In the genomic region with DNA sequence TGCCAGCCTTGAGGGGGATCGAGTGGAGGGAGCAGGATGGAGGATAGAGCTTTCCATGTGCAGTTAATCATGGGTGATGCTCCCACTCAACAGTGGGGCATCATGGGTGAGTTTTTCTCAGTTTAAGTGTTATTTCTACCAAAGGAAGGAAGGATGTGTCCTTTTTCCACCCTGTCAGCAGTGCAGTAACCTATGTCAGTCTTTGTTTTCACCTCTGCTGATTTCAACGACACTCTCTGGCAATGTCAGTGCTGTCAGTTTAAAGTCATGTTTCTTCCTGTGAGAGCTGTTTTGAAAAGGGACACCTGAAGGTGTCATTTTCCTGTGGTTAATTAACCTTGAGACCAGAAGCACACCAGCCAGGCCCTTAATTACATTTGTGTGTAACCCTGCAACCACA, we compare ENCODE assay signal across 14 cellular contexts.
DNase-seq lines count a peak whose midpoint lies in the region; ATAC-seq lines count a peak whose summit lies in the region.
"Had no signal": no experiment of that assay in that cellular context is flagged by ENCODE, and none has a peak within 500 bp of the region (broad histone marks: within the 10 kb centered on the region; RNA-seq: fewer than 3 reads in every experiment).

No MANE protein-coding gene starts in this region.

- H3K4ac ChIP-seq in mesendoderm (ENCODE audit: low read depth, low read length): no peak overlapping the region

- no peaks in the 10 kb centered on the region for H3K9me3 ChIP-seq in BLaER1
- H3K9me3 ChIP-seq: HAP-1, SJCRH30 had no signal

- in situ Hi-C loops in G401 (cut with HindIII; ENCODE audit: low sequenced_read_pairs): no loop called here

- DNase-seq in G401 (ENCODE audit: low spot score) (peak; percentile 51), NCI-H748 treated with DMSO at 0.1 percent for 48 hours (lab: John Stamatoyannopoulos, UW) (peak; percentile 62), mesendoderm (no peak)
- DNase-seq in activated CD4-positive, CD25-positive, alpha-beta regulatory T cell (lab: John Stamatoyannopoulos, UW): no peak
- DNase-seq: ACHN; CD4-positive, alpha-beta T cell; PC-3; SJCRH30; T-helper 2 cell had no signal

- no peak overlapping the region for H3K18ac ChIP-seq in mesendoderm (ENCODE audit: low read length)

- H3K36me3 ChIP-seq in BLaER1 (no peaks in the 10 kb centered on the region), mesendoderm (ENCODE audit: control insufficient read depth, insufficient read depth, low read length) (no peaks in the 10 kb centered on the region)
- H3K36me3 ChIP-seq: HAP-1, SJCRH30 had no signal

- WGBS in mesendoderm (ENCODE audit: extremely low coverage, insufficient coverage, low lambda C conversion rate): no CpG with 5 or more reads among the region's 2 CpGs

- H3K23ac ChIP-seq in mesendoderm (ENCODE audit: low read length): no peak overlapping the region

- H4K8ac ChIP-seq in mesendoderm (ENCODE audit: low read depth, low read length): no peak overlapping the region

- H3K4me3 ChIP-seq in BLaER1: no peak overlapping the region
- no peak overlapping the region for H3K4me3 ChIP-seq in mesendoderm (ENCODE audit: low read length)
- H3K4me3 ChIP-seq: HAP-1, SJCRH30 had no signal

- H3K9ac ChIP-seq in BLaER1: no peak overlapping the region
- no peak overlapping the region for H3K9ac ChIP-seq in mesendoderm (ENCODE audit: low read length)

- no peaks in the 10 kb centered on the region for H3K79me1 ChIP-seq in mesendoderm (ENCODE audit: low read length)

- H3K79me2 ChIP-seq in mesendoderm (ENCODE audit: control insufficient read depth, insufficient read depth, low read length): no peaks in the 10 kb centered on the region

- peak overlapping the region; percentile 50 for H2AK5ac ChIP-seq in mesendoderm (ENCODE audit: low read length)

- peak overlapping the region; percentile 45 for H3K56ac ChIP-seq in mesendoderm (ENCODE audit: low read length)

- no peaks in the 10 kb centered on the region for H4K20me1 ChIP-seq in BLaER1

- 0 out of 2 replicates have a peak overlapping the region, but pooled peaks have one; percentile 4 for H3K4me2 ChIP-seq in BLaER1
- H3K4me2 ChIP-seq in mesendoderm (ENCODE audit: low read length): no peak overlapping the region

- H3K27ac ChIP-seq in BLaER1 (no peak overlapping the region), mesendoderm (ENCODE audit: low read depth, low read length) (no peak overlapping the region)
- H3K27ac ChIP-seq: RWPE1, SJCRH30 had no signal

- no peak overlapping the region for H2BK15ac ChIP-seq in mesendoderm (replicated peaks; ENCODE audit: low read depth)

- H3K27me3 ChIP-seq in BLaER1 (no peaks in the 10 kb centered on the region), mesendoderm (ENCODE audit: insufficient read depth, low read length, poor library complexity) (no peaks in the 10 kb centered on the region)
- H3K27me3 ChIP-seq: SJCRH30 had no signal

- H3K4me1 ChIP-seq in BLaER1: 0 out of 2 replicates have a peak, but pooled peaks cover 7% of the 10 kb centered on the region
- H3K4me1 ChIP-seq in mesendoderm (ENCODE audit: control insufficient read depth, low read depth, low read length): no peaks in the 10 kb centered on the region
- H3K4me1 ChIP-seq: SJCRH30 had no signal

- peak overlapping the region; percentile 18 for H2BK5ac ChIP-seq in mesendoderm (ENCODE audit: low read length)

- no peak overlapping the region for H4K5ac ChIP-seq in mesendoderm (ENCODE audit: low read length)

- no peak overlapping the region for H2BK120ac ChIP-seq in mesendoderm (ENCODE audit: low read depth, low read length)

- no peak for ATAC-seq in HG03025 (IDR thresholded peaks at IDR 0.05; ENCODE audit: low FRiP score, unreplicated experiment)
- ATAC-seq in GM18870 (IDR thresholded peaks at IDR 0.05; ENCODE audit: unreplicated experiment): no peak
- ATAC-seq: PC-3 had no signal

Comparison
In these comparisons a context has a peak if more than half of its experiments do, and no peak if none do; other contexts are left out.
1. DNase-seq: peak in G401 (single experiment) and NCI-H748 treated with DMSO at 0.1 percent for 48 hours (single experiment); none in mesendoderm (single experiment) and activated CD4-positive, CD25-positive, alpha-beta regulatory T cell (0 of 4).